10 cellular contexts compared by ENCODE assay signal in the genomic region with DNA sequence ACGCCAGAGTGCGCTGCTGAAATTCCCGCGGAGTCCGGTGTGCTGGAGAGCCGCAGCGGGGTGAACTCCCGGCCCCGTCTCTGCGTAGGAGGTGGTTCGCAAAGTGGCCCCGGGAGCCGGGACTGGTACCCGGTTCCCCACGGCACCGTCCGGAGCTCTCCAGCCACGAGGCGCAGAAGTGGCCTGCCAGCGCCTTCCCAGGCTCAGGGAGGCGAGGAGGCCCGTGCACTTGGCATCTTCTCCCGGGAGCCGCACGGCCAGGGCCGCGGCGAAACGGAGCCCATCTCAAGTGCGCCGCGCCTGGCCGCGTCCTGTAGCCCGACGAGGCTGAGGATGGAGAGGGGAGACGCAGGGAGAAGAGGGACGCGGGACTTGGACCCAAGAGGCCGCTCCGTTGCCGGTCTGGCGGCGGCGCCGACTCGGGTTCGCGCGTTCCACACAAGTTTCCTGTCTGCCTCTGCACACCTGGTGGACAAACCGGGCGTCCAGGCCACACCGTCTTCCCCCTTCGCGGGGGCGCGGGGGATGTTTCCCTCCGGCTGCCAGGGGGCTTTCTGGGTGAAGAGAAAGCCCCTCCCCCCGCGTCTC. TPM values are rescaled to one million over a fixed set of nuclear protein-coding genes. Genes with fewer than 3 reads are reported as not detected.
DNase-seq lines count a peak whose midpoint lies in the region; ATAC-seq, FAIRE-seq and TF ChIP-seq lines count a peak whose summit lies in the region.
"Had no signal": no experiment of that assay in that cellular context is flagged by ENCODE, and none has a peak within 500 bp of the region (broad histone marks: within the 10 kb centered on the region; RNA-seq: fewer than 3 reads in every experiment).

No MANE protein-coding gene starts in this region.

- no peak for ATAC-seq in natural killer cell
- ATAC-seq in natural killer cell treated with Interleukin-12 subunit alpha and Interleukin-12 subunit beta and Interleukin-15 and Interleukin-18, amount 100 ng/mL, for 72 hours, result no peak
- ATAC-seq: HCT116 had no signal

- no peak for TF ChIP-seq CTCF in natural killer cell (IDR thresholded peaks at IDR 0.05)
- TF ChIP-seq CTCF in endothelial cell of umbilical vein (IDR thresholded peaks at IDR 0.05; ENCODE audit: extremely low read depth in 1 of 2, insufficient read depth in 1 of 2, low read depth in 1 of 2, low read length in 2 of 2), result no peak
- TF ChIP-seq CTCF in BE2C (IDR thresholded peaks at IDR 0.05; ENCODE audit: low read depth, low read length), result no peak

- H3K4ac ChIP-seq in mesendoderm (ENCODE audit: low read depth, low read length), result no peak overlapping the region

- dilution Hi-C loops in endothelial cell of umbilical vein (cut with MboI; ENCODE audit: extremely low pct_ligation_motif_present, low sequenced_read_pairs), result no loop called here

- H3K27ac Mint-ChIP-seq in natural killer cell, result no peak overlapping the region
- no peak overlapping the region for H3K27ac Mint-ChIP-seq in natural killer cell treated with Interleukin-12 subunit alpha and Interleukin-12 subunit beta and Interleukin-15 and Interleukin-18, amount 100 ng/mL, for 72 hours

- no peaks in the 10 kb centered on the region for H3K9me1 ChIP-seq in endothelial cell of umbilical vein (replicated peaks; ENCODE audit: control insufficient read depth, extremely low read depth, insufficient read depth, low read length)

- H3K9ac ChIP-seq in endothelial cell of umbilical vein (replicated peaks; ENCODE audit: extremely low read depth, insufficient read depth, low read length), result no peak overlapping the region
- H3K9ac ChIP-seq in mesendoderm (ENCODE audit: low read length), result no peak overlapping the region

- H2BK5ac ChIP-seq in mesendoderm (ENCODE audit: low read length), result no peak overlapping the region

- no peaks in the 10 kb centered on the region for H3K9me3 Mint-ChIP-seq in natural killer cell
- no peaks in the 10 kb centered on the region for H3K9me3 Mint-ChIP-seq in natural killer cell treated with Interleukin-12 subunit alpha and Interleukin-12 subunit beta and Interleukin-15 and Interleukin-18, amount 100 ng/mL, for 72 hours

- no peaks in the 10 kb centered on the region for H3K79me2 ChIP-seq in endothelial cell of umbilical vein (ENCODE audit: control insufficient read depth, insufficient read depth, low read length)
- H3K79me2 ChIP-seq in mesendoderm (ENCODE audit: control insufficient read depth, insufficient read depth, low read length), result no peaks in the 10 kb centered on the region

- H3K4me1 ChIP-seq in endothelial cell of umbilical vein (ENCODE audit: control insufficient read depth, extremely low read depth, insufficient read depth, low read length) (no peaks in the 10 kb centered on the region), mesendoderm (ENCODE audit: control insufficient read depth, low read depth, low read length) (peaks cover 2% of the 10 kb centered on the region), BE2C (no peaks in the 10 kb centered on the region)

- H3K4me2 ChIP-seq in endothelial cell of umbilical vein (ENCODE audit: insufficient read depth, low read length), result no peak overlapping the region
- peak overlapping the region; percentile 56 for H3K4me2 ChIP-seq in mesendoderm (ENCODE audit: low read length)

- H3K4me1 Mint-ChIP-seq in natural killer cell, result peaks cover 0 to 7% of the 10 kb centered on the region in 2 donors
- H3K4me1 Mint-ChIP-seq in natural killer cell treated with Interleukin-12 subunit alpha and Interleukin-12 subunit beta and Interleukin-15 and Interleukin-18, amount 100 ng/mL, for 72 hours (ENCODE audit: low read depth in 2 of 2), result peaks cover 0 to 13% of the 10 kb centered on the region in 2 donors

- no peak for TF ChIP-seq POLR2A in endothelial cell of umbilical vein (IDR thresholded peaks at IDR 0.05; ENCODE audit: low read depth, low read length)

- H3K36me3 Mint-ChIP-seq in natural killer cell, result no peaks in the 10 kb centered on the region
- peaks cover 6% of the 10 kb centered on the region for H3K36me3 Mint-ChIP-seq in natural killer cell treated with Interleukin-12 subunit alpha and Interleukin-12 subunit beta and Interleukin-15 and Interleukin-18, amount 100 ng/mL, for 72 hours

- H3K4me3 ChIP-seq in endothelial cell of umbilical vein (replicated peaks in 1 of 3; ENCODE audit: insufficient read depth in 1 of 3, low read depth in 1 of 3, low read length in 3 of 3) (no peak overlapping the region), mesendoderm (ENCODE audit: low read length) (no peak overlapping the region), BE2C (ENCODE audit: low read depth, low read length) (no peak overlapping the region)

- H3K27me3 ChIP-seq in endothelial cell of umbilical vein (ENCODE audit: control insufficient read depth in 2 of 2, insufficient read depth in 2 of 2, low read length in 2 of 2) (peaks cover 65 to 85% of the 10 kb centered on the region in 2 experiments), mesendoderm (ENCODE audit: insufficient read depth, low read length, poor library complexity) (peaks cover 68% of the 10 kb centered on the region), BE2C (0 out of 2 replicates have a peak, but pooled peaks cover 2% of the 10 kb centered on the region)

- POLR2A ChIA-PET in endothelial cell of umbilical vein (lab: Charles Lee), result no interaction called here

- no peak overlapping the region for H2AK5ac ChIP-seq in mesendoderm (ENCODE audit: low read length)

- no peaks in the 10 kb centered on the region for H3K79me1 ChIP-seq in mesendoderm (ENCODE audit: low read length)

- H3K4me3 Mint-ChIP-seq in natural killer cell, result peak overlapping the region; percentile 38
- H3K4me3 Mint-ChIP-seq in natural killer cell treated with Interleukin-12 subunit alpha and Interleukin-12 subunit beta and Interleukin-15 and Interleukin-18, amount 100 ng/mL, for 72 hours, result no peak overlapping the region

- H3K23ac ChIP-seq in mesendoderm (ENCODE audit: low read length), result no peak overlapping the region

- H3K9me3 ChIP-seq in endothelial cell of umbilical vein (replicated peaks; ENCODE audit: control insufficient read depth, insufficient read depth, low read length), result no peaks in the 10 kb centered on the region
- H3K9me3 ChIP-seq in BE2C, result no peaks in the 10 kb centered on the region

- no TSS peak for BruUV-seq in endothelial cell of umbilical vein (replicated peaks; lab: Mats Ljungman, UMichigan)

- H3K27ac ChIP-seq in endothelial cell of umbilical vein (ENCODE audit: insufficient read depth, low read depth, low read length) (no peak overlapping the region), mesendoderm (ENCODE audit: low read depth, low read length) (no peak overlapping the region)

- no peak overlapping the region for H2BK120ac ChIP-seq in mesendoderm (ENCODE audit: low read depth, low read length)

- H3K18ac ChIP-seq in mesendoderm (ENCODE audit: low read length), result no peak overlapping the region

- intact Hi-C loops in natural killer cell (cut with micrococcal nuclease), result no loop called here
- intact Hi-C loops in endothelial cell of umbilical vein (cut with micrococcal nuclease), result loop anchor here (10.0 kb wide), 1 partner anchor 850 kb away; no protein-coding TSS in a partner anchor

- CTCF ChIA-PET in endothelial cell of umbilical vein (lab: Charles Lee), result no interaction called here

- FAIRE-seq in endothelial cell of umbilical vein (lab: Jason Lieb, UNC), result no peak
- FAIRE-seq: GM18507 had no signal

- no peak overlapping the region for H4K8ac ChIP-seq in mesendoderm (ENCODE audit: low read depth, low read length)

- H3K36me3 ChIP-seq in endothelial cell of umbilical vein (ENCODE audit: control insufficient read depth in 2 of 2, extremely low read depth in 1 of 2, insufficient read depth in 2 of 2, low read length in 2 of 2) (no peaks in the 10 kb centered on the region), mesendoderm (ENCODE audit: control insufficient read depth, insufficient read depth, low read length) (no peaks in the 10 kb centered on the region), BE2C (no peaks in the 10 kb centered on the region)

- no peak overlapping the region for H2AFZ ChIP-seq in endothelial cell of umbilical vein (ENCODE audit: low read depth, low read length)

- DNase-seq in natural killer cell (no peak), endothelial cell of umbilical vein (ENCODE audit: low read depth, low spot score) (no peak), mesendoderm (peak; percentile 71), anterior cingulate cortex (lab: John Stamatoyannopoulos, UW) (no peak), NCI-H2107 treated with DMSO at 0.1 percent for 48 hours (lab: John Stamatoyannopoulos, UW; ENCODE audit: unreplicated experiment) (no peak), BE2C (no peak), SW480 (ENCODE audit: low spot score) (no peak)
- DNase-seq in natural killer cell treated with Interleukin-12 subunit alpha and Interleukin-12 subunit beta and Interleukin-15 and Interleukin-18, amount 100 ng/mL, for 72 hours (ENCODE audit: low spot score), result no peak

- WGBS in mesendoderm (ENCODE audit: extremely low coverage, insufficient coverage, low lambda C conversion rate), result no CpG with 5 or more reads among the region's 60 CpGs

- H3K56ac ChIP-seq in mesendoderm (ENCODE audit: low read length), result no peak overlapping the region

- no peak overlapping the region for H2BK15ac ChIP-seq in mesendoderm (replicated peaks; ENCODE audit: low read depth)

- H4K5ac ChIP-seq in mesendoderm (ENCODE audit: low read length), result no peak overlapping the region

- H3K27me3 Mint-ChIP-seq in natural killer cell (ENCODE audit: low read depth in 2 of 2), result peaks cover 52 to 54% of the 10 kb centered on the region in 2 donors
- H3K27me3 Mint-ChIP-seq in natural killer cell treated with Interleukin-12 subunit alpha and Interleukin-12 subunit beta and Interleukin-15 and Interleukin-18, amount 100 ng/mL, for 72 hours, result peaks cover 49 to 50% of the 10 kb centered on the region in 2 donors

- H4K20me1 ChIP-seq in endothelial cell of umbilical vein (replicated peaks; ENCODE audit: control insufficient read depth, extremely low read depth, insufficient read depth, low read length), result no peaks in the 10 kb centered on the region

TF ChIP-seq in endothelial cell of umbilical vein, 7 proteins besides CTCF, POLR2A, EP300 and RAD21 (continues in another document):
- TF ChIP-seq EZH2 (IDR thresholded peaks at IDR 0.05; ENCODE audit: borderline replicate concordance, low read depth, low read length, severe bottlenecking), result peak; percentile 90

RNA-seq across cellular contexts. Expression of a gene that starts 1.0 kb away (rescaled TPM):
- not detected for total RNA-seq in natural killer cell
- not detected for total RNA-seq in natural killer cell treated with Interleukin-12 subunit alpha and Interleukin-12 subunit beta and Interleukin-15 and Interleukin-18, amount 100 ng/mL, for 72 hours
- total RNA-seq in endothelial cell of umbilical vein, result not detected in 2 replicates
- not detected in 2 replicates for polyA plus RNA-seq in endothelial cell of umbilical vein
- polyA plus RNA-seq in endothelial cell of umbilical vein (2011; cell fraction: cytosol; rRNA removed), result not detected in 2 replicates
- not detected in 2 replicates for polyA plus RNA-seq in endothelial cell of umbilical vein (2011; cell fraction: nucleus; rRNA removed)
- not detected in 2 replicates for polyA plus RNA-seq in endothelial cell of umbilical vein (2012)
- not detected in 2 replicates for polyA minus RNA-seq in endothelial cell of umbilical vein
- polyA minus RNA-seq in endothelial cell of umbilical vein (2011; cell fraction: cytosol; rRNA and poly(A)+ RNA removed), result not detected
- polyA minus RNA-seq in endothelial cell of umbilical vein (2011; cell fraction: nucleus; rRNA and poly(A)+ RNA removed), result not detected in 2 replicates
- 0.38 TPM for polyA plus RNA-seq in mesendoderm (2013, experiment 1 of 2)
- polyA plus RNA-seq in mesendoderm (2013, experiment 2 of 2), result 0.52 TPM
- polyA plus RNA-seq in BE2C (2012; ENCODE audit: insufficient read depth, insufficient read length, low read depth), result not detected
